ENCODE assay signal across 9 cellular contexts in the genomic region with DNA sequence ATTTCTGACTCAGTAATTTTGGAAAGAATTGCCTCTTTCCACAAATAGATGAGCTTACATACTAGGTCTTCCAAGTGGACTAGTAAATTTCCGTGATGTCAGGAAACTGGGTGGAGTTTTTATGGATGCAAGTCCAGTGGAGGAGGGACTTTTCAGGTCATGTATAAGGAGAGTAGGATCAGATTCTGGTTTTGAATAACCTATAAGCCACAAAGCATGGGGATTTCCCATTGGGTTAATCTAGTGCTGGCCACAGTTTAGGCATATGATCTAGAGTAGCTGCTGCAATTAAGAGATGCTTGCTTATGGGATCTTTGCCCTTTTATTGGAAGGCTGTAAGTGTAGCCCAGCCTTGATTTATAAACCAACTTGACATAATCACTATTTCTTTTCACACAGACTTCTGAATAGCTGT.
DNase-seq lines count a peak whose midpoint lies in the region; ATAC-seq and TF ChIP-seq lines count a peak whose summit lies in the region.
"Had no signal": no experiment of that assay in that cellular context is flagged by ENCODE, and none has a peak within 500 bp of the region (broad histone marks: within the 10 kb centered on the region; RNA-seq: fewer than 3 reads in every experiment).

No MANE protein-coding gene starts in this region.

- H3K36me3 ChIP-seq in muscle layer of duodenum (ENCODE audit: control insufficient read depth in 1 of 2, insufficient read depth in 2 of 2, low read length in 2 of 2) = peaks cover 0 to 4% of the 10 kb centered on the region in 2 donors
- H3K36me3 ChIP-seq: ovary had no signal

- H3K4me1 ChIP-seq in muscle layer of duodenum (ENCODE audit: control insufficient read depth in 1 of 2, insufficient read depth in 2 of 2, low read length in 2 of 2) = peaks cover 29 to 47% of the 10 kb centered on the region in 2 donors

- ATAC-seq in GM21447 (IDR thresholded peaks at IDR 0.05; ENCODE audit: unreplicated experiment) (peak; percentile 88), HG03575 (IDR thresholded peaks at IDR 0.05; ENCODE audit: extremely low read depth, insufficient number of reproducible peaks, low FRiP score, unreplicated experiment) (peak; percentile 70)

- DNase-seq in GM13976 (ENCODE audit: low spot score) = peak; percentile 43
- peak; percentile 92 to 94 for DNase-seq in cardiac fibroblast (ENCODE audit: low read depth in 2 of 2)
- no peak for DNase-seq in NCI-H1694 treated with DMSO at 0.1 percent for 48 hours (lab: John Stamatoyannopoulos, UW)
- no peak for DNase-seq in NAMALWA (ENCODE audit: low spot score)
- DNase-seq in activated CD8-positive, alpha-beta memory T cell treated with anti-CD3 and anti-CD28 coated beads for 24 hours = no peak

- H3K4me3 ChIP-seq in cardiac fibroblast (replicated peaks in 1 of 2; ENCODE audit: low read depth in 2 of 2, low read length in 2 of 2) (no peak overlapping the region), muscle layer of duodenum (ENCODE audit: low read depth in 1 of 2, low read length in 2 of 2) (no peak overlapping the region)
- H3K4me3 ChIP-seq: ovary had no signal

- no peaks in the 10 kb centered on the region for H3K9me3 ChIP-seq in muscle layer of duodenum (ENCODE audit: control insufficient read depth in 1 of 2, low read length in 2 of 2)
- H3K9me3 ChIP-seq: ovary had no signal

- no peak for TF ChIP-seq CTCF in GM13976 (IDR thresholded peaks at IDR 0.05; ENCODE audit: borderline replicate concordance, control extremely low read depth, extremely low read depth, insufficient read depth, missing control alignments)
- no peak for TF ChIP-seq CTCF in cardiac fibroblast (IDR thresholded peaks at IDR 0.05; ENCODE audit: low read depth, low read length)

- H3K27me3 ChIP-seq in muscle layer of duodenum (ENCODE audit: low read depth, low read length) = no peaks in the 10 kb centered on the region
- H3K27me3 ChIP-seq: ovary had no signal

- in situ Hi-C loops in GM13976 (cut with MboI; ENCODE audit: low sequenced_read_pairs, unreplicated experiment) = loop anchor here (25.0 kb wide), 1 partner anchor 241 kb away; no protein-coding TSS in a partner anchor

- H3K27ac ChIP-seq in muscle layer of duodenum (ENCODE audit: low read length) = peak overlapping the region; percentile 64
- H3K27ac ChIP-seq: ovary had no signal

Comparison
In these comparisons a context has a peak if more than half of its experiments do, and no peak if none do; other contexts are left out.
1. DNase-seq: peak in GM13976 (single experiment) and cardiac fibroblast (2 of 2); none in NCI-H1694 treated with DMSO at 0.1 percent for 48 hours (single experiment), NAMALWA (single experiment) and activated CD8-positive, alpha-beta memory T cell treated with anti-CD3 and anti-CD28 coated beads for 24 hours (single experiment).